14 cellular contexts compared by ENCODE assay signal in genomic region chrX:7574325-7574724, GRCh38.
DNase-seq lines count a peak whose midpoint lies in the region; ATAC-seq and TF ChIP-seq lines count a peak whose summit lies in the region.
"Had no signal": no experiment of that assay in that cellular context is flagged by ENCODE, and none has a peak within 500 bp of the region (broad histone marks: within the 10 kb centered on the region; RNA-seq: fewer than 3 reads in every experiment).

No MANE protein-coding gene starts in this region.

- CTCF ChIA-PET in A673 (lab: Charles Lee) (no interaction called here), WTC11 (lab: Charles Lee) (no interaction called here)

- H3K4me1 Mint-ChIP-seq in WTC11, result no peaks in the 10 kb centered on the region
- no peaks in the 10 kb centered on the region for H3K4me1 Mint-ChIP-seq in activated CD4-positive, alpha-beta T cell treated with anti-CD3 and anti-CD28 coated beads, Interleukin-2, amount 10 ng/mL, durations not matched to agents 24 days and 14 days

- no peaks in the 10 kb centered on the region for H3K4me1 ChIP-seq in A673 (ENCODE audit: insufficient read depth, low read length, poor library complexity, severe bottlenecking)

- no peaks in the 10 kb centered on the region for H3K9me3 ChIP-seq in A673 (ENCODE audit: low read depth, low read length, poor library complexity, severe bottlenecking)

- H3K36me3 ChIP-seq in A673 (ENCODE audit: insufficient read depth, low read length, poor library complexity, severe bottlenecking), result no peaks in the 10 kb centered on the region

- no peaks in the 10 kb centered on the region for H3K36me3 Mint-ChIP-seq in WTC11
- H3K36me3 Mint-ChIP-seq in activated CD4-positive, alpha-beta T cell treated with anti-CD3 and anti-CD28 coated beads, Interleukin-2, amount 10 ng/mL, durations not matched to agents 24 days and 14 days (ENCODE audit: low read depth), result no peaks in the 10 kb centered on the region

- POLR2A ChIA-PET in A673 (lab: Charles Lee; ENCODE audit: low non-redundant PET), result no interaction called here
- POLR2A ChIA-PET in WTC11 (lab: Charles Lee), result no interaction called here

- no peak overlapping the region for H3K27ac ChIP-seq in A673 (ENCODE audit: low read depth, low read length, poor library complexity, severe bottlenecking)

- BruUV-seq in A673 (replicated peaks; lab: Mats Ljungman, UMichigan), result no TSS peak

- no peak for TF ChIP-seq CTCF in A673 (conservative IDR thresholded peaks at IDR 0.05; ENCODE audit: low read depth, low read length)
- no peak for TF ChIP-seq CTCF in WTC11 (IDR thresholded peaks at IDR 0.05)

- no peak overlapping the region for H3K4me3 ChIP-seq in A673 (ENCODE audit: low read depth, low read length, poor library complexity, severe bottlenecking)

- no peak for ATAC-seq in WTC11

- DNase-seq in A673 (ENCODE audit: low spot score) (peak; percentile 21), HT-29 (ENCODE audit: low spot score) (peak; percentile 17), WTC11 (ENCODE audit: low spot score) (peak; percentile 12), islet precursor cell (peak; percentile 58), NCI-H1436 treated with DMSO at 0.1 percent for 48 hours (lab: John Stamatoyannopoulos, UW) (no peak), UCSD-AML1 (lab: John Stamatoyannopoulos, UW; ENCODE audit: unreplicated experiment) (no peak)
- no peak for DNase-seq in activated CD4-positive, alpha-beta T cell treated with anti-CD3 and anti-CD28 coated beads, Interleukin-2, amount 10 ng/mL, durations not matched to agents 24 days and 14 days
- no peak for DNase-seq in activated CD8-positive, alpha-beta memory T cell treated with anti-CD3 and anti-CD28 coated beads, Interleukin-2, amount 50 U/mL, for 4 hours
- DNase-seq: activated effector memory CD4-positive, alpha-beta T cell treated with Interleukin-2 at 50 U/mL for 16 hours; caudate nucleus; MV-4-11; stimulated activated CD4-positive, alpha-beta T cell treated with anti-CD3 and anti-CD28 coated beads, Interleukin-15, amount 100 ng/mL, for 24 hours; stimulated activated CD8-positive, alpha-beta memory T cell treated with anti-CD3 and anti-CD28 coated beads, Interleukin-4, amount 100 ng/mL, for 48 hours; T-helper 1 cell had no signal

- H3K4me3 Mint-ChIP-seq in WTC11, result no peak overlapping the region
- H3K4me3 Mint-ChIP-seq in activated CD4-positive, alpha-beta T cell treated with anti-CD3 and anti-CD28 coated beads, Interleukin-2, amount 10 ng/mL, durations not matched to agents 24 days and 14 days, result no peak overlapping the region

- intact Hi-C loops in A673 (cut with micrococcal nuclease; ENCODE audit: unreplicated experiment), result no loop called here
- intact Hi-C loops in activated CD4-positive, alpha-beta T cell treated with anti-CD3 and anti-CD28 coated beads, Interleukin-2, amount 10 ng/mL, durations not matched to agents 24 days and 14 days (cut with micrococcal nuclease), result no loop called here

- no peaks in the 10 kb centered on the region; the same call in 1 of the 2 replicates for H3K27me3 Mint-ChIP-seq in WTC11 (ENCODE audit: low read depth)
- no peaks in the 10 kb centered on the region for H3K27me3 Mint-ChIP-seq in activated CD4-positive, alpha-beta T cell treated with anti-CD3 and anti-CD28 coated beads, Interleukin-2, amount 10 ng/mL, durations not matched to agents 24 days and 14 days

- no peaks in the 10 kb centered on the region for H3K9me3 Mint-ChIP-seq in WTC11
- H3K9me3 Mint-ChIP-seq in activated CD4-positive, alpha-beta T cell treated with anti-CD3 and anti-CD28 coated beads, Interleukin-2, amount 10 ng/mL, durations not matched to agents 24 days and 14 days, result no peaks in the 10 kb centered on the region

- no peaks in the 10 kb centered on the region for H3K27me3 ChIP-seq in A673 (replicated peaks; ENCODE audit: insufficient read depth, low read depth, low read length, poor library complexity)

- no peak overlapping the region for H3K27ac Mint-ChIP-seq in WTC11
- no peak overlapping the region for H3K27ac Mint-ChIP-seq in activated CD4-positive, alpha-beta T cell treated with anti-CD3 and anti-CD28 coated beads, Interleukin-2, amount 10 ng/mL, durations not matched to agents 24 days and 14 days

TF ChIP-seq in WTC11, 78 proteins besides CTCF, POLR2A, EP300 and RAD21:
- TF ChIP-seq, protein P1, sequence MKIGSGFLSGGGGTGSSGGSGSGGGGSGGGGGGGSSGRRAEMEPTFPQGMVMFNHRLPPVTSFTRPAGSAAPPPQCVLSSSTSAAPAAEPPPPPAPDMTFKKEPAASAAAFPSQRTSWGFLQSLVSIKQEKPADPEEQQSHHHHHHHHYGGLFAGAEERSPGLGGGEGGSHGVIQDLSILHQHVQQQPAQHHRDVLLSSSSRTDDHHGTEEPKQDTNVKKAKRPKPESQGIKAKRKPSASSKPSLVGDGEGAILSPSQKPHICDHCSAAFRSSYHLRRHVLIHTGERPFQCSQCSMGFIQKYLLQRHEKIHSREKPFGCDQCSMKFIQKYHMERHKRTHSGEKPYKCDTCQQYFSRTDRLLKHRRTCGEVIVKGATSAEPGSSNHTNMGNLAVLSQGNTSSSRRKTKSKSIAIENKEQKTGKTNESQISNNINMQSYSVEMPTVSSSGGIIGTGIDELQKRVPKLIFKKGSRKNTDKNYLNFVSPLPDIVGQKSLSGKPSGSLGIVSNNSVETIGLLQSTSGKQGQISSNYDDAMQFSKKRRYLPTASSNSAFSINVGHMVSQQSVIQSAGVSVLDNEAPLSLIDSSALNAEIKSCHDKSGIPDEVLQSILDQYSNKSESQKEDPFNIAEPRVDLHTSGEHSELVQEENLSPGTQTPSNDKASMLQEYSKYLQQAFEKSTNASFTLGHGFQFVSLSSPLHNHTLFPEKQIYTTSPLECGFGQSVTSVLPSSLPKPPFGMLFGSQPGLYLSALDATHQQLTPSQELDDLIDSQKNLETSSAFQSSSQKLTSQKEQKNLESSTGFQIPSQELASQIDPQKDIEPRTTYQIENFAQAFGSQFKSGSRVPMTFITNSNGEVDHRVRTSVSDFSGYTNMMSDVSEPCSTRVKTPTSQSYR (CRISPR knock-in tag; IDR thresholded peaks at IDR 0.05), result no peak
- TF ChIP-seq GTF2I (CRISPR knock-in tag; conservative IDR thresholded peaks at IDR 0.05), result no peak
- TF ChIP-seq EMX1 (CRISPR knock-in tag; IDR thresholded peaks at IDR 0.05), result no peak
- no peak for TF ChIP-seq HMGXB4 (CRISPR knock-in tag; IDR thresholded peaks at IDR 0.05)
- TF ChIP-seq NR1H2 (CRISPR knock-in tag; IDR thresholded peaks at IDR 0.05), result no peak
- TF ChIP-seq NFE2L1 (CRISPR knock-in tag; IDR thresholded peaks at IDR 0.05), result no peak
- TF ChIP-seq MXD4 (CRISPR knock-in tag; IDR thresholded peaks at IDR 0.05; ENCODE audit: borderline replicate concordance), result no peak
- TF ChIP-seq, protein P2, sequence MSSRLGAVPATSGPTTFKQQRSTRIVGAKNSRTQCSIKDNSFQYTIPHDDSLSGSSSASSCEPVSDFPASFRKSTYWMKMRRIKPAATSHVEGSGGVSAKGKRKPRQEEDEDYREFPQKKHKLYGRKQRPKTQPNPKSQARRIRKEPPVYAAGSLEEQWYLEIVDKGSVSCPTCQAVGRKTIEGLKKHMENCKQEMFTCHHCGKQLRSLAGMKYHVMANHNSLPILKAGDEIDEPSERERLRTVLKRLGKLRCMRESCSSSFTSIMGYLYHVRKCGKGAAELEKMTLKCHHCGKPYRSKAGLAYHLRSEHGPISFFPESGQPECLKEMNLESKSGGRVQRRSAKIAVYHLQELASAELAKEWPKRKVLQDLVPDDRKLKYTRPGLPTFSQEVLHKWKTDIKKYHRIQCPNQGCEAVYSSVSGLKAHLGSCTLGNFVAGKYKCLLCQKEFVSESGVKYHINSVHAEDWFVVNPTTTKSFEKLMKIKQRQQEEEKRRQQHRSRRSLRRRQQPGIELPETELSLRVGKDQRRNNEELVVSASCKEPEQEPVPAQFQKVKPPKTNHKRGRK (CRISPR knock-in tag; IDR thresholded peaks at IDR 0.05; ENCODE audit: borderline replicate concordance), result no peak
- TF ChIP-seq ERG (CRISPR knock-in tag; IDR thresholded peaks at IDR 0.05), result no peak
- no peak for TF ChIP-seq PREB (CRISPR knock-in tag; IDR thresholded peaks at IDR 0.05; ENCODE audit: borderline replicate concordance)

Comparison
In these comparisons a context has a peak if more than half of its experiments do, and no peak if none do; other contexts are left out.
1. DNase-seq: peak in A673 (single experiment), HT-29 (single experiment), WTC11 (single experiment) and islet precursor cell (single experiment); none in NCI-H1436 treated with DMSO at 0.1 percent for 48 hours (single experiment), UCSD-AML1 (single experiment), activated CD4-positive, alpha-beta T cell treated with anti-CD3 and anti-CD28 coated beads, Interleukin-2, amount 10 ng/mL, durations not matched to agents 24 days and 14 days (single experiment) and activated CD8-positive, alpha-beta memory T cell treated with anti-CD3 and anti-CD28 coated beads, Interleukin-2, amount 50 U/mL, for 4 hours (single experiment).